ENCODE assay signal across 9 cellular contexts in genomic region chr19:51327066-51327985, GRCh38. TPM values are rescaled to one million over a fixed set of nuclear protein-coding genes. Genes with fewer than 3 reads are reported as not detected.
DNase-seq lines count a peak whose midpoint lies in the region; ATAC-seq lines count a peak whose summit lies in the region.
"Had no signal": no experiment of that assay in that cellular context is flagged by ENCODE, and none has a peak within 500 bp of the region (broad histone marks: within the 10 kb centered on the region; RNA-seq: fewer than 3 reads in every experiment).

No MANE protein-coding gene starts in this region.

- DNase-seq in EL (peak; percentile 12), NOMO-1 treated with dmso at 0.1 percent for 144 hours (lab: John Stamatoyannopoulos, UW; ENCODE audit: unreplicated experiment) (peak; percentile 74), iPS-NIHi7 (ENCODE audit: extremely low spot score) (peak; percentile 96), globus pallidus (ENCODE audit: low spot score) (no peak)
- DNase-seq in activated naive CD4-positive, alpha-beta T cell treated with anti-CD3 and anti-CD28 coated beads, Interleukin-2, amount 50 U/mL, for 72 hours (ENCODE audit: low spot score in 2 of 2): peak in 1 of 2 donors; percentile 58
- peak; percentile 42 for DNase-seq in stimulated activated CD8-positive, alpha-beta memory T cell treated with anti-CD3 and anti-CD28 coated beads, Interleukin-4, amount 100 ng/mL, for 24 hours (ENCODE audit: low read depth)

- H3K9me3 Mint-ChIP-seq in activated naive CD4-positive, alpha-beta T cell treated with anti-CD3 and anti-CD28 coated beads, Interleukin-2, amount 50 U/mL, for 72 hours: no peaks in the 10 kb centered on the region

- peak; percentile 73 to 89 for ATAC-seq in activated naive CD4-positive, alpha-beta T cell treated with anti-CD3 and anti-CD28 coated beads, Interleukin-2, amount 50 U/mL, for 72 hours
- ATAC-seq in HG02938 (IDR thresholded peaks at IDR 0.05; ENCODE audit: unreplicated experiment) (no peak), HG03432 (IDR thresholded peaks at IDR 0.05; ENCODE audit: unreplicated experiment) (no peak)

- no peak overlapping the region for H3K27ac Mint-ChIP-seq in activated naive CD4-positive, alpha-beta T cell treated with anti-CD3 and anti-CD28 coated beads, Interleukin-2, amount 50 U/mL, for 72 hours

- H3K36me3 Mint-ChIP-seq in activated naive CD4-positive, alpha-beta T cell treated with anti-CD3 and anti-CD28 coated beads, Interleukin-2, amount 50 U/mL, for 72 hours: peaks cover 0 to 9% of the 10 kb centered on the region in 2 donors

RNA-seq across cellular contexts. Expression of gene VSIG10L, which starts 14.6 kb away (rescaled TPM):
- total RNA-seq in activated naive CD4-positive, alpha-beta T cell treated with anti-CD3 and anti-CD28 coated beads, Interleukin-2, amount 50 U/mL, for 72 hours: 1 to 10 TPM; 3.0 to 6.4 TPM

RNA-seq across cellular contexts. Expression of gene IGLON5, which starts 15.9 kb away (rescaled TPM):
- under 1 TPM in 1 of 2 donors, not detected in 1; 0.16 TPM for total RNA-seq in activated naive CD4-positive, alpha-beta T cell treated with anti-CD3 and anti-CD28 coated beads, Interleukin-2, amount 50 U/mL, for 72 hours
- total RNA-seq: glomerular endothelial cell had no signal

RNA-seq across cellular contexts. Expression of gene ETFB, which starts 38.9 kb away (rescaled TPM):
- 100 to 1,000 TPM; 147 to 153 TPM for total RNA-seq in activated naive CD4-positive, alpha-beta T cell treated with anti-CD3 and anti-CD28 coated beads, Interleukin-2, amount 50 U/mL, for 72 hours

RNA-seq across cellular contexts. Expression of gene CLDND2, which starts 41.5 kb away (rescaled TPM):
- total RNA-seq in activated naive CD4-positive, alpha-beta T cell treated with anti-CD3 and anti-CD28 coated beads, Interleukin-2, amount 50 U/mL, for 72 hours: 1 to 10 TPM; 1.8 to 4.7 TPM
- total RNA-seq: glomerular endothelial cell had no signal

RNA-seq across cellular contexts. Expression of gene NKG7, which starts 45.1 kb away (rescaled TPM):
- 10 to 100 TPM; 63.9 to 92.4 TPM for total RNA-seq in activated naive CD4-positive, alpha-beta T cell treated with anti-CD3 and anti-CD28 coated beads, Interleukin-2, amount 50 U/mL, for 72 hours
- total RNA-seq: glomerular endothelial cell had no signal

Comparison
In these comparisons a context has a peak if more than half of its experiments do, and no peak if none do; other contexts are left out.
1. ATAC-seq: peak in activated naive CD4-positive, alpha-beta T cell treated with anti-CD3 and anti-CD28 coated beads, Interleukin-2, amount 50 U/mL, for 72 hours (2 of 2); none in HG02938 (single experiment) and HG03432 (single experiment).